1 cellular context compared by ENCODE assay signal in the genomic region with DNA sequence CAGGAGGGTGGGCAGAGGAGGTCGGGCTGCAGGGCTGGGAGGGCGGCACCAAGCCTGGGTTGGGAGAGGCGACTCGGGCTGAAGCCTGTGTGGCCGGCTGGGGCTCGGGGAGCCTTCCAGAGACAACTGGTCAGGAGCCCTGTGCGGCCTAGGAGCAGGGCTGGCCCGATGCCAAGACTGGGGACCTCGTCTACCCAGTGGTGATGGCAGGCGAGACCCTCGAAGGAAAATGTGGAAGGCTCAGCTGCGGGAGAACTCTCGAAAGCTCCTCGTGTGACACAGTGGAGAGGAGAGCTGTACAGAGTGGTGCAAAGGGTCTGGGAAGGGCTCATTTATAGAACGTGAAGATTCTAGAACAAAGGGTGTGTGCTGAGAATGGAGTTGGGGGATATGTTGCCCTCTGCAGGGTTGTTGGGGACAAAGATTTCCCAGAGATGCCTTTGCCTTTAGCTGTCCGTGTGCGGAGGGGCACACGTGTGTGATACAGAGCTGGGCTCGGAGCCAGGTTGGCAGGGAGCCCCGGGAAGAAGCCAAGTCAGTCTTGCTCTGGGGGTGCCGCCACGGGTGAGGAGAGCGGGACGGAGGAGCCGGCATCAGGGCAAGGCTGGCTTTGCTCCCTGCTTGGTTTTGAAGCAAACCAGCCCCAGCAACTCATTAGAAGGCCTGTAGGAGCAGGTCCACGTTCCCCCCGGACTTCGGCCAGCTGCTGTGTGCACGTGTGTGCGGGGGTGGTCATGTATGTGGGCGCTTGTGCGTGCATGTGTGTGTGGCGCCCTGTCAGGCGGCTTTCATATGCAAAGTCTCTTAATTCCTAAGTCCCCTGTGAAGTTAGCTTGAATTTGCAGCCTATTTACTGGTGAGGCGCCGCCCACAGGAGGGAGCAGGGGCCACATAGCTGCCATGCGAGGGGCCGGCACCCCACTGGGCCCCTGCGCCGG.
TF ChIP-seq lines count a peak whose summit lies in the region.

No MANE protein-coding gene starts in this region.

TF ChIP-seq in K562, 482 proteins besides CTCF, POLR2A, EP300 and RAD21 (continued from another document):
- no peak for TF ChIP-seq RBM22 (IDR thresholded peaks at IDR 0.05; ENCODE audit: low read depth, low read length, poor library complexity, severe bottlenecking)
